18 cellular contexts compared by ENCODE assay signal in genomic region chr2:28980368-28981015, GRCh38. TPM values are rescaled to one million over a fixed set of nuclear protein-coding genes. Genes with fewer than 3 reads are reported as not detected.
DNase-seq lines count a peak whose midpoint lies in the region; ATAC-seq, FAIRE-seq and TF ChIP-seq lines count a peak whose summit lies in the region.
"Had no signal": no experiment of that assay in that cellular context is flagged by ENCODE, and none has a peak within 500 bp of the region (broad histone marks: within the 10 kb centered on the region; RNA-seq: fewer than 3 reads in every experiment).

No MANE protein-coding gene starts in this region.

- TF ChIP-seq EP300 in sigmoid colon (IDR thresholded peaks at IDR 0.05), result no peak

- no peaks in the 10 kb centered on the region for H3K9me3 ChIP-seq in keratinocyte (ENCODE audit: control insufficient read depth, low read depth, low read length)
- H3K9me3 ChIP-seq in sigmoid colon, result no peaks in the 10 kb centered on the region
- H3K9me3 ChIP-seq in effector memory CD4-positive, alpha-beta T cell (ENCODE audit: control insufficient read depth, low read length), result no peaks in the 10 kb centered on the region
- H3K9me3 ChIP-seq: colonic mucosa, SK-N-SH had no signal

- TF ChIP-seq POLR2A in sigmoid colon (IDR thresholded peaks at IDR 0.05), result no peak

- dilution Hi-C loops in keratinocyte (cut with MboI; ENCODE audit: extremely low pct_ligation_motif_present, low sequenced_read_pairs), result no loop called here

- FAIRE-seq in keratinocyte (lab: Jason Lieb, UNC), result peak; percentile 60
- FAIRE-seq: H54 had no signal

- H3K36me3 ChIP-seq in keratinocyte (ENCODE audit: control insufficient read depth in 2 of 2, extremely low read depth in 1 of 2, insufficient read depth in 2 of 2, low read length in 2 of 2) (no peaks in the 10 kb centered on the region), sigmoid colon (no peaks in the 10 kb centered on the region)
- H3K36me3 ChIP-seq in effector memory CD4-positive, alpha-beta T cell (ENCODE audit: control insufficient read depth, insufficient read depth, low read length), result no peaks in the 10 kb centered on the region
- H3K36me3 ChIP-seq: colonic mucosa had no signal

- H3K79me2 ChIP-seq in keratinocyte (ENCODE audit: control insufficient read depth, insufficient read depth, low read length), result no peaks in the 10 kb centered on the region

- DNase-seq in NCI-H1694 treated with DMSO at 0.1 percent for 48 hours (lab: John Stamatoyannopoulos, UW), result peak; percentile 7
- peak in 14 of 61 donors; percentile 2 to 52 (median 14) for DNase-seq in caudate nucleus (lab: John Stamatoyannopoulos, UW)
- no peak for DNase-seq in keratinocyte (ENCODE audit: low read depth, low spot score)
- DNase-seq in sigmoid colon, result no peak
- no peak for DNase-seq in HEK293T (ENCODE audit: extremely low spot score)
- no peak for DNase-seq in effector memory CD4-positive, alpha-beta T cell
- DNase-seq in GF-D8 (lab: John Stamatoyannopoulos, UW), result no peak
- DNase-seq: endodermal cell; MM.1S; NCI-H1436 treated with DMSO at 0.1 percent for 48 hours; stimulated activated CD4-positive, alpha-beta T cell treated with anti-CD3 and anti-CD28 coated beads, Interleukin-12 subunit alpha, Interleukin-12 subunit beta, amount 100 ng/mL, for 4 hours; stimulated activated CD4-positive, alpha-beta T cell treated with anti-CD3 and anti-CD28 coated beads, Interleukin-4, amount 100 ng/mL, for 4 hours; T-helper 2 cell had no signal

- TF ChIP-seq CTCF in keratinocyte (optimal IDR thresholded peaks at IDR 0.05 in 1 of 3, IDR thresholded peaks at IDR 0.05 in 1 of 3, conservative IDR thresholded peaks at IDR 0.05 in 1 of 3; ENCODE audit: extremely low read depth in 1 of 3, insufficient read depth in 2 of 3, low read length in 3 of 3) (no peak), sigmoid colon (IDR thresholded peaks at IDR 0.05) (no peak)

- H3K4me3 ChIP-seq in keratinocyte (ENCODE audit: control insufficient read depth in 2 of 3, extremely low read depth in 1 of 3, insufficient read depth in 2 of 3, low read depth in 1 of 3, low read length in 3 of 3) (no peak overlapping the region), sigmoid colon (no peak overlapping the region)
- no peak overlapping the region for H3K4me3 ChIP-seq in effector memory CD4-positive, alpha-beta T cell (ENCODE audit: insufficient read depth, low read depth, low read length, poor library complexity, severe bottlenecking)
- H3K4me3 ChIP-seq: colonic mucosa had no signal

- no peaks in the 10 kb centered on the region for H3K9me1 ChIP-seq in keratinocyte (ENCODE audit: control insufficient read depth, extremely low read depth, insufficient read depth, low read length)

- H3K4me1 ChIP-seq in keratinocyte (ENCODE audit: control insufficient read depth, extremely low read depth, insufficient read depth, low read length) (peaks cover 14% of the 10 kb centered on the region), sigmoid colon (peaks cover 0 to 55% (median 41%) of the 10 kb centered on the region in 4 donors)
- no peaks in the 10 kb centered on the region for H3K4me1 ChIP-seq in effector memory CD4-positive, alpha-beta T cell (ENCODE audit: control insufficient read depth, insufficient read depth, low read length, poor library complexity, severe bottlenecking)
- H3K4me1 ChIP-seq: colonic mucosa had no signal

- no peaks in the 10 kb centered on the region for H3K27me3 ChIP-seq in keratinocyte (ENCODE audit: control insufficient read depth, extremely low read depth, insufficient read depth, low read length)
- H3K27me3 ChIP-seq in sigmoid colon, result no peaks in the 10 kb centered on the region
- no peaks in the 10 kb centered on the region for H3K27me3 ChIP-seq in effector memory CD4-positive, alpha-beta T cell (replicated peaks; ENCODE audit: control insufficient read depth, insufficient read depth, low read length, poor library complexity, severe bottlenecking)
- H3K27me3 ChIP-seq: colonic mucosa had no signal

- no peaks in the 10 kb centered on the region for H4K20me1 ChIP-seq in keratinocyte (ENCODE audit: control insufficient read depth, extremely low read depth, insufficient read depth, low read length)

- H3K4me2 ChIP-seq in keratinocyte (ENCODE audit: control insufficient read depth, extremely low read depth, insufficient read depth, low read depth, low read length), result no peak overlapping the region
- H3K4me2 ChIP-seq: SK-N-SH had no signal

- H3K27ac ChIP-seq in caudate nucleus (ENCODE audit: low read depth, low read length) (peak overlapping the region; percentile 80), keratinocyte (ENCODE audit: control insufficient read depth, insufficient read depth, low read length) (no peak overlapping the region), sigmoid colon (peak overlapping the region; percentile 71 to 83 (median 76))
- H3K27ac ChIP-seq in effector memory CD4-positive, alpha-beta T cell (ENCODE audit: insufficient read depth, low read length, poor library complexity, severe bottlenecking), result no peak overlapping the region
- H3K27ac ChIP-seq: RWPE1 had no signal

- CTCF ChIA-PET in HEK293T (lab: Yijun Ruan, JAX), result no interaction called here

- peak overlapping the region; percentile 22 for H2AFZ ChIP-seq in keratinocyte (ENCODE audit: control insufficient read depth, low read length)

- 58 to 90% methylated on average over 3 of the region's 3 CpGs for WGBS in sigmoid colon, 2 donors

- POLR2A ChIA-PET in HEK293T (lab: Yijun Ruan, JAX), result no interaction called here

- H3K9ac ChIP-seq in keratinocyte (ENCODE audit: control insufficient read depth, extremely low read depth, insufficient read depth, low read length), result no peak overlapping the region
- H3K9ac ChIP-seq: SK-N-SH had no signal

- intact Hi-C loops in sigmoid colon (cut with DNase I), result loop anchor here (2.0 kb wide), 1 partner anchor 136 kb away; no protein-coding TSS in a partner anchor

- ATAC-seq in GM18498 (IDR thresholded peaks at IDR 0.05; ENCODE audit: unreplicated experiment), result no peak

TF ChIP-seq in HEK293T, 16 proteins besides CTCF, POLR2A, EP300 and RAD21:
- no peak for TF ChIP-seq ELF4 (IDR thresholded peaks at IDR 0.05)
- no peak for TF ChIP-seq PKNOX1 (IDR thresholded peaks at IDR 0.05)
- TF ChIP-seq FOXA1 (IDR thresholded peaks at IDR 0.05), result no peak
- TF ChIP-seq L3MBTL2 (conservative IDR thresholded peaks at IDR 0.05), result no peak
- no peak for TF ChIP-seq ZNF384 (IDR thresholded peaks at IDR 0.05)
- TF ChIP-seq HDGF (IDR thresholded peaks at IDR 0.05; ENCODE audit: borderline replicate concordance), result no peak
- no peak for TF ChIP-seq LEF1 (IDR thresholded peaks at IDR 0.05; ENCODE audit: borderline replicate concordance)
- no peak for TF ChIP-seq CTBP1 (IDR thresholded peaks at IDR 0.05; ENCODE audit: borderline replicate concordance)
- TF ChIP-seq ARNT (IDR thresholded peaks at IDR 0.05), result no peak
- TF ChIP-seq NFRKB (IDR thresholded peaks at IDR 0.05), result no peak
- TF ChIP-seq FOXK2 (IDR thresholded peaks at IDR 0.05), result no peak
- no peak for TF ChIP-seq TARDBP (IDR thresholded peaks at IDR 0.05)
- no peak for TF ChIP-seq SUZ12 (IDR thresholded peaks at IDR 0.05)
- no peak for TF ChIP-seq BHLHE40 (IDR thresholded peaks at IDR 0.05; ENCODE audit: borderline replicate concordance)
- TF ChIP-seq FOXM1 (IDR thresholded peaks at IDR 0.05; ENCODE audit: borderline replicate concordance), result no peak

RNA-seq across cellular contexts. Expression of gene TOGARAM2, which starts 0.6 kb away (rescaled TPM):
- polyA plus RNA-seq in keratinocyte (0.10 to 0.15 TPM in 2 of 3 replicates, not detected in the other), sigmoid colon (under 1 TPM in 1 of 3 donors, not detected in 2; 0.23 TPM)
- not detected for polyA plus RNA-seq in keratinocyte (2011; ENCODE audit: low read depth)
- 0.08 TPM in 1 of 2 replicates, not detected in the other for polyA plus RNA-seq in keratinocyte (2011; cell fraction: cytosol; rRNA removed)
- polyA plus RNA-seq in keratinocyte (2011; cell fraction: nucleus; rRNA removed), result 0.16 and 0.28 TPM in 2 replicates
- 0.10 TPM in 1 of 2 replicates, not detected in the other for polyA plus RNA-seq in keratinocyte (2012; ENCODE audit: low replicate concordance)
- 0.03 to 0.86 TPM in 2 of 3 replicates, not detected in the other for polyA minus RNA-seq in keratinocyte
- polyA minus RNA-seq in keratinocyte (2011; cell fraction: cytosol; rRNA and poly(A)+ RNA removed), result not detected
- polyA minus RNA-seq in keratinocyte (2011; cell fraction: nucleus; rRNA and poly(A)+ RNA removed), result 0.74 TPM in 1 of 2 replicates, not detected in the other
- total RNA-seq in sigmoid colon, result 1 to 10 TPM in 2 of 4 donors, under 1 TPM in 2; 0.28 to 3.2 (median 1.8) TPM

Comparison
In these comparisons a context has a peak if more than half of its experiments do, and no peak if none do; other contexts are left out.
1. H3K27ac ChIP-seq: peak in caudate nucleus (single experiment) and sigmoid colon (4 of 4); none in keratinocyte (single experiment) and effector memory CD4-positive, alpha-beta T cell (single experiment).